ENCODE assay signal across 8 cellular contexts in genomic region chr2:237291138-237291792, GRCh38.
A peak's percentile ranks its signal among the peaks of the same experiment; 100 is the strongest.
DNase-seq lines count a peak whose midpoint lies in the region; ATAC-seq, FAIRE-seq and TF ChIP-seq lines count a peak whose summit lies in the region.

No MANE protein-coding gene starts in this region.

- peak; percentile 94 for ATAC-seq in activated T-helper 17 cell treated with anti-CD3 and anti-CD28 coated beads, Interleukin-2, amount 50 U/mL, for 72 hours (replicated peaks)
- ATAC-seq in heart left ventricle: peak; percentile 95 to 97 (median 97)
- ATAC-seq in HG03565 (IDR thresholded peaks at IDR 0.05; ENCODE audit: unreplicated experiment): no peak
- no peak for ATAC-seq in HG03095 (IDR thresholded peaks at IDR 0.05; ENCODE audit: unreplicated experiment)

- DNase-seq in H54 (ENCODE audit: insufficient read length, low spot score) (peak; percentile 63), NCI-H2227 (lab: John Stamatoyannopoulos, UW; ENCODE audit: unreplicated experiment) (peak; percentile 78), heart left ventricle (peak; percentile 93 to 99 (median 97)), H7 (no peak)

- peaks cover 0 to 41% (median 27%) of the 10 kb centered on the region in 12 donors for H3K4me1 ChIP-seq in heart left ventricle
- H3K4me1 ChIP-seq in rectal smooth muscle tissue (ENCODE audit: control insufficient read depth, insufficient read depth, low read length): peaks cover 39% of the 10 kb centered on the region

- no peaks in the 10 kb centered on the region for H3K36me3 ChIP-seq in heart left ventricle
- no peaks in the 10 kb centered on the region for H3K36me3 ChIP-seq in rectal smooth muscle tissue (ENCODE audit: control insufficient read depth, insufficient read depth, low read length)
- no peaks in the 10 kb centered on the region for H3K36me3 ChIP-seq in H7 (replicated peaks; ENCODE audit: control insufficient read depth, insufficient read depth, low read length)

- H3K36me3 Mint-ChIP-seq in activated T-helper 17 cell treated with anti-CD3 and anti-CD28 coated beads, Interleukin-2, amount 50 U/mL, for 72 hours (ENCODE audit: low read depth): no peaks in the 10 kb centered on the region

- H3K4me3 Mint-ChIP-seq in activated T-helper 17 cell treated with anti-CD3 and anti-CD28 coated beads, Interleukin-2, amount 50 U/mL, for 72 hours: peak overlapping the region; percentile 80

- H3K27me3 Mint-ChIP-seq in activated T-helper 17 cell treated with anti-CD3 and anti-CD28 coated beads, Interleukin-2, amount 50 U/mL, for 72 hours: peaks cover 42% of the 10 kb centered on the region

- H3K4me3 ChIP-seq in heart left ventricle (peak overlapping the region in 5 of 12 donors; percentile 3 to 27 (median 11)), rectal smooth muscle tissue (ENCODE audit: low read length) (no peak overlapping the region), H7 (ENCODE audit: insufficient read depth, low read depth, low read length) (no peak overlapping the region)

- peak overlapping the region; percentile 86 for H3K27ac Mint-ChIP-seq in activated T-helper 17 cell treated with anti-CD3 and anti-CD28 coated beads, Interleukin-2, amount 50 U/mL, for 72 hours

- peaks cover 4% of the 10 kb centered on the region for H3K9me3 Mint-ChIP-seq in activated T-helper 17 cell treated with anti-CD3 and anti-CD28 coated beads, Interleukin-2, amount 50 U/mL, for 72 hours

- TF ChIP-seq POLR2A in H54 (IDR thresholded peaks at IDR 0.05; ENCODE audit: low read depth, low read length) (no peak), heart left ventricle (IDR thresholded peaks at IDR 0.05) (peak in 1 of 2 donors; percentile 6)

- H3K27ac ChIP-seq in heart left ventricle (peak overlapping the region; percentile 74 to 92 (median 84)), rectal smooth muscle tissue (ENCODE audit: low read depth, low read length) (peak overlapping the region; percentile 90)

- intact Hi-C loops in heart left ventricle (cut with DNase I): loop anchor here in 5 of 10 donors (1.0 to 5.0 kb wide), 5 partner anchors 24 to 84 kb away; no protein-coding TSS in a partner anchor

- 1 to 2% (median 2%) methylated on average over 20 of the region's 20 CpGs for WGBS in heart left ventricle, 4 donors

- H3K9me3 ChIP-seq in heart left ventricle: peaks cover 0 to 18% (median 0%) of the 10 kb centered on the region in 12 donors

- H3K27me3 ChIP-seq in heart left ventricle: no peaks in the 10 kb centered on the region
- no peaks in the 10 kb centered on the region for H3K27me3 ChIP-seq in rectal smooth muscle tissue (ENCODE audit: control insufficient read depth, insufficient read depth, low read length)
- H3K27me3 ChIP-seq in H7 (ENCODE audit: control insufficient read depth, insufficient read depth, low read length): no peaks in the 10 kb centered on the region

- peak; percentile 88 for FAIRE-seq in H54 (lab: Jason Lieb, UNC)

- TF ChIP-seq CTCF in heart left ventricle (IDR thresholded peaks at IDR 0.05): no peak

- no peak overlapping the region for H3K9ac ChIP-seq in rectal smooth muscle tissue (ENCODE audit: low read length)

- peaks cover 7% of the 10 kb centered on the region for H3K4me1 Mint-ChIP-seq in activated T-helper 17 cell treated with anti-CD3 and anti-CD28 coated beads, Interleukin-2, amount 50 U/mL, for 72 hours

Comparison
In these comparisons a context has a peak if more than half of its experiments do, and no peak if none do; other contexts are left out.
1. ATAC-seq: peak in activated T-helper 17 cell treated with anti-CD3 and anti-CD28 coated beads, Interleukin-2, amount 50 U/mL, for 72 hours (single experiment) and heart left ventricle (4 of 4); none in HG03565 (single experiment) and HG03095 (single experiment).